In the genomic region with DNA sequence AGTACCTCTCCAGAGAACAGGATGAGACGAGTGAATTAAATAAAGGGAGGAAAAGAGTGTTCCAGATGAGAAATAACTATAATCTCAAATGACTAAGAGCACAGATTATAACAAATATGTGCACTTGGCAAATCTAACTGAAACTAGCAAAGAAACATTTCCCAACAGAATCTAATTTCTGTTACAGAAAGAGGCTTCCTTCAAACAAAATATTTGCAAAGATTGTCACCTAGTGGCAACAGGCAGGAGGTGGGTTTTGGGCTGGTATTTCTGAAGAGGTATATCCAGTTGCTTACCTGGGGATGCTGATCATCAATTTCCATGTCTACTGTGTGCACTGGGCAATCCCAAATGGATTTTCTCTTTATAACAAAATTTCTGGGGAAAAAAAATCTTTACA, we compare ENCODE assay signal across 1 cellular context.
TF ChIP-seq lines count a peak whose summit lies in the region.

No MANE protein-coding gene starts in this region.

TF ChIP-seq in IMR-90, 13 proteins besides CTCF, POLR2A, EP300 and RAD21 (continued from another document):
- TF ChIP-seq, protein P1, sequence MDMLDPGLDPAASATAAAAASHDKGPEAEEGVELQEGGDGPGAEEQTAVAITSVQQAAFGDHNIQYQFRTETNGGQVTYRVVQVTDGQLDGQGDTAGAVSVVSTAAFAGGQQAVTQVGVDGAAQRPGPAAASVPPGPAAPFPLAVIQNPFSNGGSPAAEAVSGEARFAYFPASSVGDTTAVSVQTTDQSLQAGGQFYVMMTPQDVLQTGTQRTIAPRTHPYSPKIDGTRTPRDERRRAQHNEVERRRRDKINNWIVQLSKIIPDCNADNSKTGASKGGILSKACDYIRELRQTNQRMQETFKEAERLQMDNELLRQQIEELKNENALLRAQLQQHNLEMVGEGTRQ (IDR thresholded peaks at IDR 0.05; ENCODE audit: low read depth, low read length): no peak
- no peak for TF ChIP-seq RFX5 (IDR thresholded peaks at IDR 0.05; ENCODE audit: low read depth, low read length)
- no peak for TF ChIP-seq CEBPB (IDR thresholded peaks at IDR 0.05; ENCODE audit: low read depth, low read length)
- no peak for TF ChIP-seq CHD1 (IDR thresholded peaks at IDR 0.05; ENCODE audit: low read depth, low read length)
